In genomic region chr10:64313967-64314366, GRCh38 we compare ENCODE assay signal across 2 cellular contexts.
TF ChIP-seq lines count a peak whose summit lies in the region.

No MANE protein-coding gene starts in this region.

TF ChIP-seq in GM23338, 12 proteins besides CTCF, POLR2A, EP300 and RAD21:
- TF ChIP-seq NANOG (IDR thresholded peaks at IDR 0.05; ENCODE audit: borderline replicate concordance), result no peak

TF ChIP-seq in H1, 55 proteins besides CTCF, POLR2A, EP300 and RAD21 (continued from another document):
- TF ChIP-seq EZH2 (IDR thresholded peaks at IDR 0.05; ENCODE audit: low read depth, low read length, severe bottlenecking) (no peak), RNF2 (IDR thresholded peaks at IDR 0.05; ENCODE audit: borderline replicate concordance, low read depth, low read length, missing control alignments, poor library complexity, severe bottlenecking) (no peak), SP4 (IDR thresholded peaks at IDR 0.05; ENCODE audit: low read length) (no peak), BACH1 (IDR thresholded peaks at IDR 0.05; ENCODE audit: low read length) (no peak), E2F6 (IDR thresholded peaks at IDR 0.05) (no peak), FOSL1 (IDR thresholded peaks at IDR 0.05; ENCODE audit: insufficient read depth, low read depth, low read length) (no peak), GABPA (IDR thresholded peaks at IDR 0.05; ENCODE audit: borderline replicate concordance, insufficient read depth, low read length) (no peak), JUN (IDR thresholded peaks at IDR 0.05; ENCODE audit: low read depth, low read length) (no peak), POLR2AphosphoS5 (IDR thresholded peaks at IDR 0.05; ENCODE audit: low read depth, low read length) (no peak), BRCA1 (IDR thresholded peaks at IDR 0.05; ENCODE audit: low read depth, low read length) (no peak), CHD2 (IDR thresholded peaks at IDR 0.05; ENCODE audit: low read length) (no peak), RBBP5 (IDR thresholded peaks at IDR 0.05; ENCODE audit: borderline replicate concordance, low read depth, low read length) (no peak), MAX (IDR thresholded peaks at IDR 0.05) (no peak), SIN3A (conservative IDR thresholded peaks at IDR 0.05 in 1 of 2, IDR thresholded peaks at IDR 0.05 in 1 of 2; ENCODE audit: low read depth in 1 of 2, low read length in 2 of 2) (no peak)
TF ChIP-seq in H1: peak in this region for 0.
